In genomic region chr15:88800026-88800425, GRCh38 we compare ENCODE assay signal across 2 cellular contexts.
TF ChIP-seq lines count a peak whose summit lies in the region.

No MANE protein-coding gene starts in this region.

TF ChIP-seq in A549, 52 proteins besides CTCF, POLR2A, EP300 and RAD21 (continued from another document):
- TF ChIP-seq ELK1 (IDR thresholded peaks at IDR 0.05; ENCODE audit: low read depth, low read length) (no peak), CHD4 (IDR thresholded peaks at IDR 0.05; ENCODE audit: borderline replicate concordance) (no peak), E2F6 (IDR thresholded peaks at IDR 0.05; ENCODE audit: borderline replicate concordance, low read depth) (no peak), ESRRA (IDR thresholded peaks at IDR 0.05; ENCODE audit: borderline replicate concordance, low read length) (no peak), KDM5A (IDR thresholded peaks at IDR 0.05) (no peak), EHMT2 (IDR thresholded peaks at IDR 0.05; ENCODE audit: low read depth) (no peak), CBX2 (IDR thresholded peaks at IDR 0.05; ENCODE audit: borderline replicate concordance, low read depth) (no peak), FOXS1 (CRISPR knock-in tag; IDR thresholded peaks at IDR 0.05) (no peak), MAZ (IDR thresholded peaks at IDR 0.05; ENCODE audit: borderline replicate concordance, low read depth, low read length) (no peak), ZSCAN20 (CRISPR knock-in tag; IDR thresholded peaks at IDR 0.05) (no peak), HMGXB4 (CRISPR knock-in tag; IDR thresholded peaks at IDR 0.05; ENCODE audit: borderline replicate concordance) (no peak), HEYL (CRISPR knock-in tag; IDR thresholded peaks at IDR 0.05) (no peak), ZC3H11A (IDR thresholded peaks at IDR 0.05) (no peak), SMC3 (IDR thresholded peaks at IDR 0.05) (no peak), TFCP2L1 (CRISPR knock-in tag; IDR thresholded peaks at IDR 0.05) (no peak), JUN (IDR thresholded peaks at IDR 0.05) (no peak)

TF ChIP-seq in HCT116, 20 proteins besides CTCF, POLR2A, EP300 and RAD21 (continued from another document):
- TF ChIP-seq REST (IDR thresholded peaks at IDR 0.05; ENCODE audit: low read depth) = no peak
TF ChIP-seq in HCT116: peak in this region for 1.
